Comparison of ENCODE assay signal across 23 cellular contexts in genomic region chr17:60128171-60128859, GRCh38. TPM values are rescaled to one million over a fixed set of nuclear protein-coding genes. Genes with fewer than 3 reads are reported as not detected.
DNase-seq lines count a peak whose midpoint lies in the region; ATAC-seq, FAIRE-seq and TF ChIP-seq lines count a peak whose summit lies in the region.
"Had no signal": no experiment of that assay in that cellular context is flagged by ENCODE, and none has a peak within 500 bp of the region (broad histone marks: within the 10 kb centered on the region; RNA-seq: fewer than 3 reads in every experiment).

No MANE protein-coding gene starts in this region.

- no peak overlapping the region for H3K27ac ChIP-seq in astrocyte (ENCODE audit: low read depth, low read length)
- H3K27ac ChIP-seq in osteoblast (ENCODE audit: low read depth, low read length) = no peak overlapping the region
- H3K27ac ChIP-seq in CD4-positive, alpha-beta T cell (ENCODE audit: low read depth, low read length) = no peak overlapping the region
- H3K27ac ChIP-seq: KMS-11, Peyer's patch had no signal

- H3K36me3 ChIP-seq in astrocyte (ENCODE audit: insufficient read depth, low read length) (no peaks in the 10 kb centered on the region), osteoblast (ENCODE audit: insufficient read depth, low read length) (no peaks in the 10 kb centered on the region)
- H3K36me3 ChIP-seq: Peyer's patch had no signal

- H3K27me3 Mint-ChIP-seq in activated CD4-positive, alpha-beta T cell treated with anti-CD3 and anti-CD28 coated beads, Interleukin-2, amount 10 ng/mL, durations not matched to agents 24 days and 14 days = no peaks in the 10 kb centered on the region
- peaks cover 23% of the 10 kb centered on the region for H3K27me3 Mint-ChIP-seq in astrocyte (ENCODE audit: low read depth, unreplicated experiment)
- peaks cover 4% of the 10 kb centered on the region for H3K27me3 Mint-ChIP-seq in CD4-positive, alpha-beta T cell

- ATAC-seq in CD4-positive, alpha-beta T cell (ENCODE audit: poor library complexity) = no peak
- no peak for ATAC-seq in GM21786 (IDR thresholded peaks at IDR 0.05; ENCODE audit: unreplicated experiment)
- no peak for ATAC-seq in GM19463 (IDR thresholded peaks at IDR 0.05; ENCODE audit: unreplicated experiment)
- ATAC-seq: Right ventricle myocardium inferior had no signal

- H4K20me1 ChIP-seq in astrocyte (ENCODE audit: insufficient read depth, low read length) (peaks cover 5% of the 10 kb centered on the region), osteoblast (ENCODE audit: insufficient read depth, low read length) (peaks cover 3% of the 10 kb centered on the region)

- no peaks in the 10 kb centered on the region for H3K4me1 ChIP-seq in astrocyte (ENCODE audit: insufficient read depth, low read length)
- H3K4me1 ChIP-seq in osteoblast (ENCODE audit: insufficient read depth, low read length) = no peaks in the 10 kb centered on the region
- H3K4me1 ChIP-seq: Peyer's patch had no signal

- H3K27me3 ChIP-seq in astrocyte (ENCODE audit: insufficient read depth, low read length) = no peaks in the 10 kb centered on the region
- H3K27me3 ChIP-seq in osteoblast (ENCODE audit: insufficient read depth, low read length) = peaks cover 5% of the 10 kb centered on the region
- H3K27me3 ChIP-seq in CD4-positive, alpha-beta T cell (ENCODE audit: control insufficient read depth, insufficient read depth, low read length) = no peaks in the 10 kb centered on the region
- H3K27me3 ChIP-seq: Peyer's patch had no signal

- H3K9me3 ChIP-seq in astrocyte (ENCODE audit: insufficient read depth, low read depth, low read length) = no peaks in the 10 kb centered on the region
- H3K9me3 ChIP-seq in osteoblast (ENCODE audit: low read depth, low read length) = no peaks in the 10 kb centered on the region
- H3K9me3 ChIP-seq in CD4-positive, alpha-beta T cell (ENCODE audit: control insufficient read depth, low read length) = no peaks in the 10 kb centered on the region
- H3K9me3 ChIP-seq: Peyer's patch had no signal

- CTCF ChIA-PET in CD4-positive, alpha-beta T cell (lab: Charles Lee) = no interaction called here

- POLR2A ChIA-PET in CD4-positive, alpha-beta T cell (lab: Charles Lee) = no interaction called here

- H3K4me1 Mint-ChIP-seq in activated CD4-positive, alpha-beta T cell treated with anti-CD3 and anti-CD28 coated beads, Interleukin-2, amount 10 ng/mL, durations not matched to agents 24 days and 14 days = peaks cover 2% of the 10 kb centered on the region
- H3K4me1 Mint-ChIP-seq in astrocyte (ENCODE audit: low read depth, unreplicated experiment) = no peaks in the 10 kb centered on the region
- H3K4me1 Mint-ChIP-seq in CD4-positive, alpha-beta T cell (ENCODE audit: low read depth) = peaks cover 7% of the 10 kb centered on the region

- peaks cover 11% of the 10 kb centered on the region for H3K36me3 Mint-ChIP-seq in activated CD4-positive, alpha-beta T cell treated with anti-CD3 and anti-CD28 coated beads, Interleukin-2, amount 10 ng/mL, durations not matched to agents 24 days and 14 days (ENCODE audit: low read depth)
- H3K36me3 Mint-ChIP-seq in astrocyte (ENCODE audit: low read depth, unreplicated experiment) = peaks cover 6% of the 10 kb centered on the region
- peaks cover 4% of the 10 kb centered on the region for H3K36me3 Mint-ChIP-seq in CD4-positive, alpha-beta T cell (ENCODE audit: low read depth)

- intact Hi-C loops in activated CD4-positive, alpha-beta T cell treated with anti-CD3 and anti-CD28 coated beads, Interleukin-2, amount 10 ng/mL, durations not matched to agents 24 days and 14 days (cut with micrococcal nuclease) = no loop called here
- intact Hi-C loops in CD4-positive, alpha-beta T cell (cut with DNase I, micrococcal nuclease) = no loop called here

- H3K9me3 Mint-ChIP-seq in activated CD4-positive, alpha-beta T cell treated with anti-CD3 and anti-CD28 coated beads, Interleukin-2, amount 10 ng/mL, durations not matched to agents 24 days and 14 days = no peaks in the 10 kb centered on the region
- H3K9me3 Mint-ChIP-seq in astrocyte (ENCODE audit: unreplicated experiment) = no peaks in the 10 kb centered on the region
- H3K9me3 Mint-ChIP-seq in CD4-positive, alpha-beta T cell = no peaks in the 10 kb centered on the region

- FAIRE-seq in astrocyte (lab: Jason Lieb, UNC) = no peak
- FAIRE-seq: GM12891, GM18507, H1 had no signal

- H2AFZ ChIP-seq in astrocyte (ENCODE audit: low read depth, low read length) = no peak overlapping the region
- H2AFZ ChIP-seq in osteoblast (ENCODE audit: low read length) = no peak overlapping the region

- TF ChIP-seq CTCF in astrocyte (IDR thresholded peaks at IDR 0.05; ENCODE audit: insufficient read depth, low read depth, low read length) (no peak), osteoblast (IDR thresholded peaks at IDR 0.05; ENCODE audit: extremely low read depth, low read depth, low read length) (no peak)
- no peak for TF ChIP-seq CTCF in CD4-positive, alpha-beta T cell (IDR thresholded peaks at IDR 0.05)

- DNase-seq in activated CD4-positive, alpha-beta T cell treated with anti-CD3 and anti-CD28 coated beads, Interleukin-2, amount 10 ng/mL, durations not matched to agents 24 days and 14 days = peak; percentile 23
- no peak for DNase-seq in activated CD4-positive, alpha-beta T cell treated with anti-CD3 and anti-CD28 coated beads for 4 hours
- peak; percentile 21 for DNase-seq in D341Med (ENCODE audit: low spot score)
- DNase-seq in astrocyte (ENCODE audit: low read depth) = no peak
- peak; percentile 52 for DNase-seq in osteoblast (ENCODE audit: insufficient read length, low spot score, missing footprints)
- no peak for DNase-seq in CD4-positive, alpha-beta T cell
- DNase-seq: 8988T, DMS 273 treated with DMSO at 0.1 percent for 48 hours, GF-D8, NCI-H1092 treated with DMSO at 0.1 percent for 48 hours, NCI-H2107, NCI-H2227 treated with DMSO at 0.1 percent for 48 hours, NCI-H524 had no signal

- H3K79me2 ChIP-seq in astrocyte (ENCODE audit: insufficient read depth, low read length) = no peaks in the 10 kb centered on the region
- H3K79me2 ChIP-seq in osteoblast (ENCODE audit: insufficient read depth, low read length) = no peaks in the 10 kb centered on the region

- H3K4me3 ChIP-seq in astrocyte (ENCODE audit: insufficient read depth, low read depth, low read length) (no peak overlapping the region), osteoblast (ENCODE audit: insufficient read depth, low read length) (no peak overlapping the region)
- H3K4me3 ChIP-seq: Peyer's patch had no signal

- H3K27ac Mint-ChIP-seq in activated CD4-positive, alpha-beta T cell treated with anti-CD3 and anti-CD28 coated beads, Interleukin-2, amount 10 ng/mL, durations not matched to agents 24 days and 14 days = no peak overlapping the region
- peak overlapping the region; percentile 47 for H3K27ac Mint-ChIP-seq in astrocyte (ENCODE audit: unreplicated experiment)
- no peak overlapping the region for H3K27ac Mint-ChIP-seq in CD4-positive, alpha-beta T cell

- H3K4me3 Mint-ChIP-seq in activated CD4-positive, alpha-beta T cell treated with anti-CD3 and anti-CD28 coated beads, Interleukin-2, amount 10 ng/mL, durations not matched to agents 24 days and 14 days = no peak overlapping the region
- H3K4me3 Mint-ChIP-seq in astrocyte (ENCODE audit: unreplicated experiment) = no peak overlapping the region
- no peak overlapping the region for H3K4me3 Mint-ChIP-seq in CD4-positive, alpha-beta T cell

- H3K4me2 ChIP-seq in astrocyte (ENCODE audit: low read length) (no peak overlapping the region), osteoblast (ENCODE audit: insufficient read depth, low read length) (no peak overlapping the region)
- H3K4me2 ChIP-seq: KMS-11 had no signal

- H3K9ac ChIP-seq in astrocyte (ENCODE audit: low read length) = no peak overlapping the region
- H3K9ac ChIP-seq: KMS-11 had no signal

RNA-seq across cellular contexts. Expression of gene CA4, which starts 21.5 kb away (rescaled TPM):
- not detected in 2 replicates for total RNA-seq in activated CD4-positive, alpha-beta T cell treated with anti-CD3 and anti-CD28 coated beads, Interleukin-2, amount 10 ng/mL, durations not matched to agents 24 days and 14 days
- total RNA-seq in astrocyte = not detected in 2 replicates
- not detected in 2 replicates for total RNA-seq in osteoblast
- not detected for total RNA-seq in CD4-positive, alpha-beta T cell
- total RNA-seq: Daoy, MCF 10A had no signal

RNA-seq across cellular contexts. Expression of gene HEATR6, which starts 49.6 kb away (rescaled TPM):
- total RNA-seq in activated CD4-positive, alpha-beta T cell treated with anti-CD3 and anti-CD28 coated beads, Interleukin-2, amount 10 ng/mL, durations not matched to agents 24 days and 14 days = 32.4 and 33.7 TPM in 2 replicates
- total RNA-seq in astrocyte (14.9 and 21.7 TPM in 2 replicates), osteoblast (20.9 and 23.2 TPM in 2 replicates)
- 1 to 10 TPM; 9.0 to 9.1 TPM for total RNA-seq in CD4-positive, alpha-beta T cell

Comparison
In these comparisons a context has a peak if more than half of its experiments do, and no peak if none do; other contexts are left out.
1. DNase-seq: peak in activated CD4-positive, alpha-beta T cell treated with anti-CD3 and anti-CD28 coated beads, Interleukin-2, amount 10 ng/mL, durations not matched to agents 24 days and 14 days (single experiment), D341Med (single experiment) and osteoblast (single experiment); none in activated CD4-positive, alpha-beta T cell treated with anti-CD3 and anti-CD28 coated beads for 4 hours (0 of 2), astrocyte (single experiment) and CD4-positive, alpha-beta T cell (0 of 10).